13 cellular contexts compared by ENCODE assay signal in the genomic region with DNA sequence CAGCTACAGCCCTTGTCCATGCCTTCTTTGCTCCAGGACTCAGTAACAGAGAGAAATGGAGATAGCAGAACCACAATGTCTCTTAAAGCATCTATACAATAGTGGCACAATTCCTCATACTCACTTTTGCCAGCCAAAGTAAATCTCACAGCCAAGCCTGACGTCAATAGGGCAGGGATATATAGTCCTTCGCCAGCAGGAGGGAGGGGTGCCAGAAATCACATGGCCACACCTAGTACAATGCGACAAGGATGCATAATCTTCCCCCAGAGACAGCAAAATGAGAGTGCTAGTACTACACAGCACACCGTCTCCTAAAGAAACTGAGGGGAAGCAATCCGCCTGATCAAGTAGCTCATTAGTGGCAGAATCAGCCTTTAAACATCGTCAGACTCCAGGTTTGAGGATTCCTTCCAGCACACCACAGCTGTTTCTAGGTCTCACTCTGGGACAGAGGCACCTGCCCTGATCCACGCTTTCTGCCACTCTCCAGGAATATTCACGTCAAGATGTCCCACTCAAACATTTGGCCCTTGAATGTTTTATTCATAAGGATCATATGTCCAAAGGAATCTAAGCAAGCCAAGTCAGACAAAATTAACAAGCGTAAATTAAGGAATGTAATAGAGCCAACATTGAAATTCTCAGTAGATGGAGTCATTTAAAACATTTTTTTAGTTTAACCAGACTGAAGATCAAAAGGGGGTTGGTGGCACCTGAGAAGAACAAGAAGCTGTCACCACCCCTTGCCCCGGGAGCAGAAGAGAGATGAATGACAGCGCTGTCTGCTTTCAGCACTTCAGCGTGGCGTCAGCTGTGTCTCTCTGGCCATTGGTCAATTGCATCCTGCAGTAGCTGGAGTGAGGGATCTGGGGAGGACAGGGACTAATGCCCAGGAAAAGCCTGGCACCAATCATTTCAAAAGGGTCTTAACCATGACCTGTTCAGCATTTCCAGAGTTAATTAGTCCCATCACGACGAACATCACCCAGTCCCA.
DNase-seq lines count a peak whose midpoint lies in the region; ATAC-seq, FAIRE-seq and TF ChIP-seq lines count a peak whose summit lies in the region.
"Had no signal": no experiment of that assay in that cellular context is flagged by ENCODE, and none has a peak within 500 bp of the region (broad histone marks: within the 10 kb centered on the region; RNA-seq: fewer than 3 reads in every experiment).

No MANE protein-coding gene starts in this region.

- no peak overlapping the region for H3K4me2 ChIP-seq in H1 (ENCODE audit: insufficient read depth in 1 of 2, low read depth in 2 of 2, low read length in 2 of 2)

- TF ChIP-seq POLR2A in H1 (IDR thresholded peaks at IDR 0.05; ENCODE audit: control extremely low read depth in 1 of 2, low read depth in 2 of 2, low read length in 2 of 2) (no peak), vagina (IDR thresholded peaks at IDR 0.05) (no peak)

- FAIRE-seq in H1 (lab: Jason Lieb, UNC) = no peak
- FAIRE-seq: HTR-8/SVneo, islet of Langerhans had no signal

- H3K9me3 ChIP-seq in H1 (ENCODE audit: insufficient read depth in 2 of 2, low read depth in 1 of 2, low read length in 1 of 2) (no peaks in the 10 kb centered on the region), mucosa of descending colon (no peaks in the 10 kb centered on the region), vagina (no peaks in the 10 kb centered on the region)

- H3K14ac ChIP-seq in H1 (ENCODE audit: insufficient read length) = no peak overlapping the region

- no peaks in the 10 kb centered on the region for H4K20me1 ChIP-seq in H1 (replicated peaks in 1 of 2; ENCODE audit: control insufficient read depth in 1 of 2, insufficient read depth in 2 of 2, low read length in 2 of 2)

- no peak overlapping the region for H3K56ac ChIP-seq in H1 (replicated peaks; ENCODE audit: insufficient read length, low read depth, low read length)

- no peak overlapping the region for H2BK20ac ChIP-seq in H1 (ENCODE audit: low read length)

- POLR2A ChIA-PET in H1 (lab: Charles Lee; ENCODE audit: partially characterized antibody) = interaction anchor here (1.2 to 1.4 kb wide), 2 partner anchors 14 to 125 kb away, joined by 3 to 4 read pairs; no protein-coding TSS in a partner anchor

- H3K27ac ChIP-seq in H1 (ENCODE audit: low read depth, low read length) (no peak overlapping the region), vagina (peak overlapping the region; percentile 44)

- H3K23ac ChIP-seq in H1 (ENCODE audit: insufficient read length) = no peak overlapping the region

- H2AFZ ChIP-seq in H1 (ENCODE audit: low read length) = no peak overlapping the region

- H3K4me3 ChIP-seq in H1 (ENCODE audit: extremely low read depth in 1 of 4, insufficient read depth in 2 of 4, low read depth in 3 of 4, low read length in 4 of 4) (no peak overlapping the region), mucosa of descending colon (no peak overlapping the region), vagina (no peak overlapping the region)

- no peak overlapping the region for H2BK15ac ChIP-seq in H1 (ENCODE audit: low read length)

- no peak overlapping the region for H2BK5ac ChIP-seq in H1 (ENCODE audit: low read depth, low read length)

- H4K91ac ChIP-seq in H1 (replicated peaks; ENCODE audit: insufficient read length, low read length) = no peak overlapping the region

- H4K8ac ChIP-seq in H1 (ENCODE audit: extremely low read depth, insufficient read depth, low read length) = no peak overlapping the region

- H4K5ac ChIP-seq in H1 (ENCODE audit: insufficient read length, low read depth, low read length) = no peak overlapping the region

- no peak overlapping the region for H3K4ac ChIP-seq in H1 (replicated peaks; ENCODE audit: insufficient read length, low read depth, low read length)

- H2BK12ac ChIP-seq in H1 (ENCODE audit: low read depth, low read length) = no peak overlapping the region

- 0 out of 2 replicates have a peak overlapping the region, but pooled peaks have one; percentile 18 for H2AK5ac ChIP-seq in H1 (ENCODE audit: low read depth, low read length)

- H3K18ac ChIP-seq in H1 (ENCODE audit: extremely low read depth, low read length) = no peak overlapping the region

- peaks cover 7% of the 10 kb centered on the region; the same call in 1 of the 2 replicates for H3K23me2 ChIP-seq in H1 (ENCODE audit: low read depth, low read length)

- H3K79me1 ChIP-seq in H1 (ENCODE audit: low read depth, low read length) = no peaks in the 10 kb centered on the region

- DNase-seq in NCI-H2196 (lab: John Stamatoyannopoulos, UW; ENCODE audit: unreplicated experiment) (peak; percentile 28), NCI-H2196 treated with DMSO at 0.1 percent for 48 hours (lab: John Stamatoyannopoulos, UW; ENCODE audit: unreplicated experiment) (no peak), H1 (ENCODE audit: low read depth in 1 of 2, low spot score in 2 of 2) (no peak), mucosa of descending colon (peak; percentile 63 to 91 (median 69)), vagina (ENCODE audit: extremely low spot score in 2 of 2) (peak; percentile 64 to 84), NCI-H146 treated with DMSO at 0.1 percent for 48 hours (lab: John Stamatoyannopoulos, UW; ENCODE audit: unreplicated experiment) (no peak)
- DNase-seq: NCI-H1694 treated with DMSO at 0.1 percent for 48 hours; stimulated activated CD4-positive, alpha-beta T cell treated with anti-CD3 and anti-CD28 coated beads, Interleukin-1b, Interleukin-23, amount 100 ng/mL, for 48 hours; stimulated activated naive CD8-positive, alpha-beta T cell treated with anti-CD3 and anti-CD28 coated beads, Interleukin-15, amount 100 ng/mL, for 72 hours had no signal

- H3K36me3 ChIP-seq in H1 (ENCODE audit: control insufficient read depth in 2 of 4, insufficient read depth in 4 of 4, low read length in 3 of 4) = no peaks in the 10 kb centered on the region
- no peaks in the 10 kb centered on the region for H3K36me3 ChIP-seq in mucosa of descending colon (ENCODE audit: low read depth)
- no peaks in the 10 kb centered on the region for H3K36me3 ChIP-seq in vagina

- no peaks in the 10 kb centered on the region for H3K79me2 ChIP-seq in H1 (ENCODE audit: control insufficient read depth in 1 of 2, insufficient read depth in 2 of 2, low read length in 2 of 2)

- CTCF ChIA-PET in H1 (lab: Charles Lee; ENCODE audit: partially characterized antibody) = no interaction called here

- H3K27me3 ChIP-seq in H1 (replicated peaks in 1 of 4; ENCODE audit: control insufficient read depth in 3 of 4, extremely low read depth in 1 of 4, insufficient read depth in 3 of 4, low read length in 3 of 4) = peaks cover 0 to 23% (median 11%) of the 10 kb centered on the region in 4 experiments; a peak in 6 of 7 replicates
- H3K27me3 ChIP-seq in vagina = no peaks in the 10 kb centered on the region

- no peak for TF ChIP-seq CTCF in H1 (IDR thresholded peaks at IDR 0.05; ENCODE audit: control extremely low read depth in 1 of 3, insufficient read depth in 1 of 3, low read depth in 1 of 3, low read length in 3 of 3)
- TF ChIP-seq CTCF in mucosa of descending colon (IDR thresholded peaks at IDR 0.05) = no peak
- no peak for TF ChIP-seq CTCF in vagina (IDR thresholded peaks at IDR 0.05)

- H2BK120ac ChIP-seq in H1 (replicated peaks; ENCODE audit: low read depth, low read length) = no peak overlapping the region

- no peak for TF ChIP-seq EP300 in H1 (IDR thresholded peaks at IDR 0.05; ENCODE audit: borderline replicate concordance in 1 of 2, low read depth in 2 of 2, low read length in 2 of 2)

- 87% methylated on average over 15 of the region's 15 CpGs; no CpG with 5 or more reads in 1 of the 2 experiments for WGBS in H1 (ENCODE audit: extremely low coverage in 1 of 2, insufficient coverage in 1 of 2, insufficient read length in 1 of 2, insufficient replicate concordance in 2 of 2, low coverage in 1 of 2, low lambda C conversion rate in 2 of 2, missing lambda C conversion rate in 1 of 2), 2 experiments

- intact Hi-C loops in mucosa of descending colon (cut with DNase I, micrococcal nuclease) (loop anchor here in 1 of 2 donors (10.0 kb wide), 1 partner anchor 55 kb away; no protein-coding TSS in a partner anchor), vagina (cut with DNase I) (no loop called here)

- no peak overlapping the region for H3K9ac ChIP-seq in H1 (replicated peaks in 1 of 4; ENCODE audit: extremely low read depth in 1 of 4, low read depth in 3 of 4, low read length in 3 of 4)

- H3K4me1 ChIP-seq in H1 (replicated peaks in 1 of 4; ENCODE audit: control insufficient read depth in 3 of 4, insufficient read depth in 4 of 4, low read length in 3 of 4) = peaks cover 6 to 12% (median 10%) of the 10 kb centered on the region in 4 experiments; a peak in 6 of 7 replicates
- H3K4me1 ChIP-seq in mucosa of descending colon (ENCODE audit: low read depth) = peaks cover 48% of the 10 kb centered on the region
- peaks cover 81% of the 10 kb centered on the region for H3K4me1 ChIP-seq in vagina

- ATAC-seq in mucosa of descending colon (peak; percentile 75), HG03039 (IDR thresholded peaks at IDR 0.05; ENCODE audit: unreplicated experiment) (no peak), HG03571 (IDR thresholded peaks at IDR 0.05; ENCODE audit: unreplicated experiment) (no peak)
- ATAC-seq: stimulated activated naive CD8-positive, alpha-beta T cell treated with anti-CD3 and anti-CD28 coated beads, Interleukin-15, amount 100 ng/mL, for 72 hours had no signal

- TF ChIP-seq RAD21 in H1 (IDR thresholded peaks at IDR 0.05 in 1 of 2, conservative IDR thresholded peaks at IDR 0.05 in 1 of 2; ENCODE audit: low read depth in 2 of 2, low read length in 2 of 2) = no peak

TF ChIP-seq in H1, 55 proteins besides CTCF, POLR2A, EP300 and RAD21:
- no peak for TF ChIP-seq CEBPB (IDR thresholded peaks at IDR 0.05; ENCODE audit: low read depth, low read length)

Comparison
In these comparisons a context has a peak if more than half of its experiments do, and no peak if none do; other contexts are left out.
1. DNase-seq: peak in NCI-H2196 (single experiment), mucosa of descending colon (3 of 3) and vagina (2 of 2); none in NCI-H2196 treated with DMSO at 0.1 percent for 48 hours (single experiment), H1 (0 of 2) and NCI-H146 treated with DMSO at 0.1 percent for 48 hours (single experiment).